In genomic region chr20:48490976-48491657, GRCh38 we compare ENCODE assay signal across 16 cellular contexts.
"Had no signal": no experiment of that assay in that cellular context is flagged by ENCODE, and none has a peak within 500 bp of the region (broad histone marks: within the 10 kb centered on the region; RNA-seq: fewer than 3 reads in every experiment).

No MANE protein-coding gene starts in this region.

- H3K4me3 ChIP-seq: cardiac muscle cell, neural progenitor cell, thyroid gland had no signal

- H3K4me3 Mint-ChIP-seq: activated naive CD8-positive, alpha-beta T cell; effector memory CD8-positive, alpha-beta T cell; naive thymus-derived CD4-positive, alpha-beta T cell; neural progenitor cell had no signal

- H2AFZ ChIP-seq: neural progenitor cell had no signal

- H3K9ac ChIP-seq: neural progenitor cell had no signal

- H3K4me2 ChIP-seq: neural progenitor cell had no signal

- H3K36me3 Mint-ChIP-seq: activated naive CD8-positive, alpha-beta T cell; naive thymus-derived CD4-positive, alpha-beta T cell; neural progenitor cell had no signal

- H3K9me3 ChIP-seq: thyroid gland had no signal

- H3K36me3 ChIP-seq: cardiac muscle cell, neural progenitor cell, thyroid gland had no signal

- DNase-seq: activated CD4-positive, alpha-beta T cell treated with anti-CD3 and anti-CD28 coated beads, Interleukin-2, amount 50 U/mL, for 1 hour; activated CD4-positive, CD25-positive, alpha-beta regulatory T cell; effector memory CD8-positive, alpha-beta T cell; left cardiac atrium; mesendoderm; naive thymus-derived CD4-positive, alpha-beta T cell; stimulated activated CD4-positive, alpha-beta T cell treated with anti-CD3 and anti-CD28 coated beads, Interleukin-12 subunit alpha, Interleukin-12 subunit beta, amount 100 ng/mL, for 4 hours; stimulated activated CD4-positive, alpha-beta T cell treated with anti-CD3 and anti-CD28 coated beads, Interleukin-1b, Interleukin-23, amount 100 ng/mL, for 48 hours; stimulated activated CD8-positive, alpha-beta memory T cell treated with anti-CD3 and anti-CD28 coated beads, Interleukin-4, amount 100 ng/mL, for 48 hours; stimulated activated naive CD4-positive, alpha-beta T cell; T-helper 1 cell; T-helper 9 cell had no signal

- H3K27ac ChIP-seq: cardiac muscle cell, neural progenitor cell, thyroid gland had no signal

- H3K4me1 ChIP-seq: thyroid gland had no signal

- H3K27me3 ChIP-seq: cardiac muscle cell, neural progenitor cell, thyroid gland had no signal

- H3K9me3 Mint-ChIP-seq: effector memory CD8-positive, alpha-beta T cell had no signal

- H3K4me1 Mint-ChIP-seq: naive thymus-derived CD4-positive, alpha-beta T cell had no signal

- H3K27ac Mint-ChIP-seq: activated naive CD8-positive, alpha-beta T cell; effector memory CD8-positive, alpha-beta T cell; naive thymus-derived CD4-positive, alpha-beta T cell had no signal
